In genomic region chr6:41785254-41785653, GRCh38 we compare ENCODE assay signal across 10 cellular contexts. TPM values are rescaled to one million over a fixed set of nuclear protein-coding genes. Genes with fewer than 3 reads are reported as not detected.
DNase-seq lines count a peak whose midpoint lies in the region; ATAC-seq and TF ChIP-seq lines count a peak whose summit lies in the region.
"Had no signal": no experiment of that assay in that cellular context is flagged by ENCODE, and none has a peak within 500 bp of the region (broad histone marks: within the 10 kb centered on the region; RNA-seq: fewer than 3 reads in every experiment).

No MANE protein-coding gene starts in this region.

- TF ChIP-seq CTCF in Caco-2 (IDR thresholded peaks at IDR 0.05; ENCODE audit: insufficient read depth in 1 of 2, low read depth in 1 of 2, low read length in 1 of 2, severe bottlenecking in 1 of 2, unreplicated experiment in 1 of 2) (no peak), body of pancreas (IDR thresholded peaks at IDR 0.05) (no peak)

- ATAC-seq in body of pancreas: no peak
- no peak for ATAC-seq in naive thymus-derived CD4-positive, alpha-beta T cell
- no peak for ATAC-seq in HG03571 (IDR thresholded peaks at IDR 0.05; ENCODE audit: unreplicated experiment)
- ATAC-seq in GM19328 (IDR thresholded peaks at IDR 0.05; ENCODE audit: unreplicated experiment): no peak

- peaks cover 0 to 17% (median 8%) of the 10 kb centered on the region in 11 experiments; a peak in 12 of 22 replicates for H4K20me1 ChIP-seq in BLaER1 treated with 17β-estradiol and CSF1 and Interleukin-3, amounts not matched to agents 10 nM and 100 nM

- no peak for TF ChIP-seq POLR2A in body of pancreas (IDR thresholded peaks at IDR 0.05)

- H3K4me2 ChIP-seq in BLaER1 treated with 17β-estradiol and CSF1 and Interleukin-3, amounts not matched to agents 10 nM and 100 nM: peak overlapping the region; percentile 93 to 99 (median 98); a peak in 21 of 22 replicates

- H3K27ac ChIP-seq in BLaER1 treated with 17β-estradiol and CSF1 and Interleukin-3, amounts not matched to agents 10 nM and 100 nM: no peak overlapping the region
- H3K27ac ChIP-seq in body of pancreas: peak overlapping the region in 3 of 4 donors; percentile 23 to 93 (median 91)
- H3K27ac ChIP-seq in naive thymus-derived CD4-positive, alpha-beta T cell (ENCODE audit: low read depth, low read length): no peak overlapping the region

- CTCF ChIA-PET in Caco-2 (lab: Charles Lee): interaction anchor here (0.6 to 2.6 kb wide), 3 partner anchors 51 to 103 kb away, joined by 3 to 23 read pairs (median 7); partner anchors contain the start of gene TFEB
- CTCF ChIA-PET in naive thymus-derived CD4-positive, alpha-beta T cell (lab: Charles Lee): interaction anchor here (0.8 to 5.3 kb wide), 5 partner anchors 51 to 429 kb away, joined by 3 to 49 read pairs (median 7); partner anchors contain the start of genes BYSL and MED20

- no peaks in the 10 kb centered on the region for H3K9me3 ChIP-seq in BLaER1 treated with 17β-estradiol and CSF1 and Interleukin-3, amounts not matched to agents 10 nM and 100 nM (replicated peaks in 1 of 11)
- no peaks in the 10 kb centered on the region for H3K9me3 ChIP-seq in Caco-2
- H3K9me3 ChIP-seq in body of pancreas: no peaks in the 10 kb centered on the region
- H3K9me3 ChIP-seq in naive thymus-derived CD4-positive, alpha-beta T cell (ENCODE audit: control insufficient read depth in 2 of 3, low read length in 3 of 3): no peaks in the 10 kb centered on the region

- no peak for DNase-seq in Caco-2
- no peak for DNase-seq in body of pancreas
- no peak for DNase-seq in naive thymus-derived CD4-positive, alpha-beta T cell
- DNase-seq in 8988T: no peak
- DNase-seq in SW480 (ENCODE audit: low spot score): no peak

- H3K27ac Mint-ChIP-seq in Caco-2 (ENCODE audit: unreplicated experiment): no peak overlapping the region
- peak overlapping the region in 1 of 9 donors; percentile 19 for H3K27ac Mint-ChIP-seq in naive thymus-derived CD4-positive, alpha-beta T cell

- peaks cover 10 to 19% (median 17%) of the 10 kb centered on the region in 11 experiments; a peak in 21 of 22 replicates for H3K36me3 ChIP-seq in BLaER1 treated with 17β-estradiol and CSF1 and Interleukin-3, amounts not matched to agents 10 nM and 100 nM
- H3K36me3 ChIP-seq in Caco-2 (ENCODE audit: control insufficient read depth, insufficient read depth, low read length) (peaks cover 2% of the 10 kb centered on the region), body of pancreas (replicated peaks in 1 of 2; ENCODE audit: insufficient read depth in 1 of 2, low read depth in 2 of 2) (peaks cover 0 to 4% of the 10 kb centered on the region in 2 donors)
- peaks cover 0 to 22% (median 4%) of the 10 kb centered on the region in 3 experiments for H3K36me3 ChIP-seq in naive thymus-derived CD4-positive, alpha-beta T cell (ENCODE audit: control insufficient read depth in 2 of 3, insufficient read depth in 3 of 3, low read length in 3 of 3)

- intact Hi-C loops in Caco-2 (cut with micrococcal nuclease; ENCODE audit: unreplicated experiment): loop anchor here (5.0 kb wide), 1 partner anchor 62 kb away; no protein-coding TSS in a partner anchor
- intact Hi-C loops in body of pancreas (cut with DNase I): no loop called here
- intact Hi-C loops in naive thymus-derived CD4-positive, alpha-beta T cell (cut with micrococcal nuclease): loop anchor here (5.0 to 10.0 kb wide), 3 partner anchors 152 to 1387 kb away; partner anchors contain the start of gene SRF (in 1 of the 2)

- 38 to 63% methylated on average over 5 to 10 of the region's 11 CpGs for WGBS in body of pancreas, 2 donors

- POLR2A ChIA-PET in Caco-2 (lab: Charles Lee): no interaction called here
- POLR2A ChIA-PET in naive thymus-derived CD4-positive, alpha-beta T cell (lab: Charles Lee): interaction anchor here (5.1 kb wide), 1 partner anchor 263 kb away, joined by 79 read pairs; the partner anchor contains the start of gene TAF8

- no peaks in the 10 kb centered on the region for H3K27me3 Mint-ChIP-seq in Caco-2 (ENCODE audit: insufficient read depth, unreplicated experiment)
- peaks cover 0 to 24% (median 0%) of the 10 kb centered on the region in 5 donors for H3K27me3 Mint-ChIP-seq in naive thymus-derived CD4-positive, alpha-beta T cell

- H3K27me3 ChIP-seq in BLaER1 treated with 17β-estradiol and CSF1 and Interleukin-3, amounts not matched to agents 10 nM and 100 nM: peaks cover 0 to 7% (median 0%) of the 10 kb centered on the region in 11 experiments; a peak in 3 of 22 replicates
- no peaks in the 10 kb centered on the region for H3K27me3 ChIP-seq in Caco-2 (replicated peaks; ENCODE audit: control insufficient read depth, insufficient read depth, low read length)
- H3K27me3 ChIP-seq in body of pancreas: no peaks in the 10 kb centered on the region
- no peaks in the 10 kb centered on the region for H3K27me3 ChIP-seq in naive thymus-derived CD4-positive, alpha-beta T cell (ENCODE audit: control insufficient read depth in 2 of 2, insufficient read depth in 2 of 2, low read length in 2 of 2)

- H3K4me1 Mint-ChIP-seq in Caco-2 (ENCODE audit: low read depth, unreplicated experiment): peaks cover 18% of the 10 kb centered on the region
- H3K4me1 Mint-ChIP-seq in naive thymus-derived CD4-positive, alpha-beta T cell: peaks cover 13 to 36% (median 27%) of the 10 kb centered on the region in 7 donors

- no peaks in the 10 kb centered on the region for H3K9me3 Mint-ChIP-seq in Caco-2 (ENCODE audit: unreplicated experiment)
- H3K9me3 Mint-ChIP-seq in naive thymus-derived CD4-positive, alpha-beta T cell: no peaks in the 10 kb centered on the region

- H3K4me3 Mint-ChIP-seq in Caco-2 (ENCODE audit: unreplicated experiment): peak overlapping the region; percentile 44
- H3K4me3 Mint-ChIP-seq in naive thymus-derived CD4-positive, alpha-beta T cell: peak overlapping the region in 8 of 10 donors; percentile 35 to 99 (median 94)

- no peak overlapping the region for H3K4me3 ChIP-seq in BLaER1 treated with 17β-estradiol and CSF1 and Interleukin-3, amounts not matched to agents 10 nM and 100 nM
- H3K4me3 ChIP-seq in Caco-2 (ENCODE audit: low read depth, low read length) (no peak overlapping the region), body of pancreas (no peak overlapping the region)
- no peak overlapping the region for H3K4me3 ChIP-seq in naive thymus-derived CD4-positive, alpha-beta T cell (ENCODE audit: low read length)

- H3K36me3 Mint-ChIP-seq in Caco-2 (ENCODE audit: insufficient read depth, unreplicated experiment): peaks cover 41% of the 10 kb centered on the region
- H3K36me3 Mint-ChIP-seq in naive thymus-derived CD4-positive, alpha-beta T cell: peaks cover 4 to 11% (median 9%) of the 10 kb centered on the region in 5 donors

- peaks cover 50 to 62% (median 57%) of the 10 kb centered on the region in 10 experiments for H3K4me1 ChIP-seq in BLaER1 treated with 17β-estradiol and CSF1 and Interleukin-3, amounts not matched to agents 10 nM and 100 nM
- peaks cover 7% of the 10 kb centered on the region; the same call in 1 of the 2 replicates for H3K4me1 ChIP-seq in Caco-2
- peaks cover 63% of the 10 kb centered on the region for H3K4me1 ChIP-seq in body of pancreas
- H3K4me1 ChIP-seq in naive thymus-derived CD4-positive, alpha-beta T cell (ENCODE audit: control insufficient read depth in 2 of 2, insufficient read depth in 2 of 2, low read length in 2 of 2): peaks cover 6 to 12% of the 10 kb centered on the region in 2 donors

- no TSS peak for BruUV-seq in Caco-2 (replicated peaks; lab: Mats Ljungman, UMichigan)

- H3K9ac ChIP-seq in BLaER1 treated with 17β-estradiol and CSF1 and Interleukin-3, amounts not matched to agents 10 nM and 100 nM: peak overlapping the region in 4 of 11 experiments; percentile 93 to 99 (median 99); a peak in 4 of 22 replicates

RNA-seq across cellular contexts. Expression of gene TOMM6, which starts 2.2 kb away (rescaled TPM):
- total RNA-seq in Caco-2 (2022): 224 and 260 TPM in 2 replicates
- total RNA-seq in body of pancreas: 100 to 1,000 TPM in 1 of 2 donors, 10 to 100 TPM in 1; 83.5 to 127 TPM
- 100 to 1,000 TPM; 114 to 193 (median 128) TPM for total RNA-seq in naive thymus-derived CD4-positive, alpha-beta T cell
- 100 to 1,000 TPM; 391 to 449 TPM for polyA plus RNA-seq in naive thymus-derived CD4-positive, alpha-beta T cell

RNA-seq across cellular contexts. Expression of gene PRICKLE4, which starts 4.7 kb away (rescaled TPM):
- total RNA-seq in Caco-2 (2022): 1.8 and 2.8 TPM in 2 replicates
- total RNA-seq in body of pancreas: 10 to 100 TPM in 1 of 2 donors, 1 to 10 TPM in 1; 4.4 to 16.8 TPM
- total RNA-seq in naive thymus-derived CD4-positive, alpha-beta T cell: under 1 TPM in 1 of 5 experiments, not detected in 4; 0.61 TPM
- not detected for polyA plus RNA-seq in naive thymus-derived CD4-positive, alpha-beta T cell
- total RNA-seq: T-helper 2 cell treated with Interferon-gamma antibody and Interleukin-4, amounts not matched to agents 100 ng/mL and 5 ng/mL, for 36 hours had no signal

RNA-seq across cellular contexts. Expression of gene FRS3, which starts 5.6 kb away (rescaled TPM):
- 4.1 and 4.3 TPM in 2 replicates for total RNA-seq in Caco-2 (2022)
- total RNA-seq in body of pancreas: 1 to 10 TPM; 2.6 to 5.3 TPM
- 10 to 100 TPM in 1 of 5 experiments, 1 to 10 TPM in 4; 5.1 to 10.6 (median 5.5) TPM for total RNA-seq in naive thymus-derived CD4-positive, alpha-beta T cell
- polyA plus RNA-seq in naive thymus-derived CD4-positive, alpha-beta T cell: 1 to 10 TPM; 1.9 to 2.4 TPM

RNA-seq across cellular contexts. Expression of gene PGC, which starts 38.1 kb away (rescaled TPM):
- total RNA-seq in Caco-2 (2022) (8.9 and 12.2 TPM in 2 replicates), body of pancreas (10 to 100 TPM; 48.8 to 91.1 TPM)
- not detected for total RNA-seq in naive thymus-derived CD4-positive, alpha-beta T cell
- not detected for polyA plus RNA-seq in naive thymus-derived CD4-positive, alpha-beta T cell
- total RNA-seq: epithelial cell of proximal tubule; T-helper 2 cell treated with Interferon-gamma antibody and Interleukin-4, amounts not matched to agents 100 ng/mL and 5 ng/mL, for 36 hours had no signal

RNA-seq across cellular contexts. Expression of gene TFEB, which starts 49.8 kb away (rescaled TPM):
- total RNA-seq in Caco-2 (2022) (3.8 and 3.9 TPM in 2 replicates), body of pancreas (10 to 100 TPM in 1 of 2 donors, 1 to 10 TPM in 1; 4.9 to 10.1 TPM)
- total RNA-seq in naive thymus-derived CD4-positive, alpha-beta T cell: 10 to 100 TPM in 3 of 5 experiments, 1 to 10 TPM in 2; 7.4 to 39.9 (median 11.8) TPM
- 1 to 10 TPM; 2.4 to 6.0 TPM for polyA plus RNA-seq in naive thymus-derived CD4-positive, alpha-beta T cell

Comparison
In these comparisons a context has a peak if more than half of its experiments do, and no peak if none do; other contexts are left out.
1. H3K27ac ChIP-seq: peak in body of pancreas (3 of 4); none in BLaER1 treated with 17β-estradiol and CSF1 and Interleukin-3, amounts not matched to agents 10 nM and 100 nM (0 of 11) and naive thymus-derived CD4-positive, alpha-beta T cell (single experiment).